In genomic region chr12:54018608-54018984, GRCh38 we compare ENCODE assay signal across 8 cellular contexts. TPM values are rescaled to one million over a fixed set of nuclear protein-coding genes. Genes with fewer than 3 reads are reported as not detected.
DNase-seq lines count a peak whose midpoint lies in the region; ATAC-seq and TF ChIP-seq lines count a peak whose summit lies in the region.

No MANE protein-coding gene starts in this region.

- H3K4me3 ChIP-seq in iPS-18a (ENCODE audit: low read length), result peak overlapping the region; percentile 11
- H3K4me3 ChIP-seq in tibial nerve, result peak overlapping the region; percentile 53 to 74 (median 62)

- no peak for TF ChIP-seq CTCF in tibial nerve (IDR thresholded peaks at IDR 0.05)

- H3K9ac ChIP-seq in iPS-18a (ENCODE audit: low read length), result no peak overlapping the region

- no peak overlapping the region for H3K27ac Mint-ChIP-seq in activated naive CD4-positive, alpha-beta T cell treated with anti-CD3 and anti-CD28 coated beads for 36 hours
- peak overlapping the region in 1 of 2 donors; percentile 25 for H3K27ac Mint-ChIP-seq in activated naive CD4-positive, alpha-beta T cell treated with anti-CD3 and anti-CD28 coated beads, Interleukin-2, amount 50 U/mL, for 72 hours

- 6 to 9% methylated on average over 19 to 20 of the region's 22 CpGs for WGBS in tibial nerve, 2 donors

- CTCF ChIA-PET in activated naive CD4-positive, alpha-beta T cell treated with anti-CD3 and anti-CD28 coated beads for 36 hours (lab: Charles Lee), result no interaction called here

- TF ChIP-seq EP300 in tibial nerve (IDR thresholded peaks at IDR 0.05), result no peak

- no peak for TF ChIP-seq POLR2A in tibial nerve (IDR thresholded peaks at IDR 0.05)

- no peak for DNase-seq in activated naive CD4-positive, alpha-beta T cell treated with anti-CD3 and anti-CD28 coated beads for 36 hours
- DNase-seq in activated naive CD4-positive, alpha-beta T cell treated with anti-CD3 and anti-CD28 coated beads, Interleukin-2, amount 50 U/mL, for 72 hours (ENCODE audit: low spot score in 2 of 2), result no peak
- peak; percentile 19 for DNase-seq in SHP77 treated with DMSO at 0.1 percent for 48 hours (lab: John Stamatoyannopoulos, UW)
- DNase-seq in tibial nerve (ENCODE audit: low spot score in 2 of 2), result peak in 1 of 2 donors; percentile 68
- no peak for DNase-seq in NCI-H187 (lab: John Stamatoyannopoulos, UW)
- DNase-seq in NCI-H446 treated with DMSO at 0.1 percent for 48 hours (lab: John Stamatoyannopoulos, UW), result no peak

- H3K27me3 ChIP-seq in iPS-18a (ENCODE audit: control insufficient read depth, insufficient read depth, low read length) (peaks cover 100% of the 10 kb centered on the region), tibial nerve (peaks cover 0 to 35% of the 10 kb centered on the region in 2 donors)

- peaks cover 26% of the 10 kb centered on the region for H3K4me1 Mint-ChIP-seq in activated naive CD4-positive, alpha-beta T cell treated with anti-CD3 and anti-CD28 coated beads for 36 hours (ENCODE audit: low read depth)

- peaks cover 78% of the 10 kb centered on the region for H3K27me3 Mint-ChIP-seq in activated naive CD4-positive, alpha-beta T cell treated with anti-CD3 and anti-CD28 coated beads for 36 hours (ENCODE audit: low read depth)

- H3K36me3 ChIP-seq in iPS-18a (ENCODE audit: control insufficient read depth, low read depth, low read length), result no peaks in the 10 kb centered on the region
- no peaks in the 10 kb centered on the region for H3K36me3 ChIP-seq in tibial nerve

- no peaks in the 10 kb centered on the region for H3K36me3 Mint-ChIP-seq in activated naive CD4-positive, alpha-beta T cell treated with anti-CD3 and anti-CD28 coated beads for 36 hours (ENCODE audit: low read depth)
- peaks cover 0 to 7% of the 10 kb centered on the region in 2 donors for H3K36me3 Mint-ChIP-seq in activated naive CD4-positive, alpha-beta T cell treated with anti-CD3 and anti-CD28 coated beads, Interleukin-2, amount 50 U/mL, for 72 hours

- H3K9me3 ChIP-seq in iPS-18a (ENCODE audit: control insufficient read depth, low read depth, low read length) (no peaks in the 10 kb centered on the region), tibial nerve (no peaks in the 10 kb centered on the region)

- no peak for ATAC-seq in activated naive CD4-positive, alpha-beta T cell treated with anti-CD3 and anti-CD28 coated beads, Interleukin-2, amount 50 U/mL, for 72 hours
- ATAC-seq in GM18907 (IDR thresholded peaks at IDR 0.05; ENCODE audit: unreplicated experiment), result no peak

- H3K4me1 ChIP-seq in iPS-18a (ENCODE audit: control insufficient read depth, low read depth, low read length) (peaks cover 4% of the 10 kb centered on the region), tibial nerve (peaks cover 0 to 82% (median 23%) of the 10 kb centered on the region in 4 donors)

- no peak overlapping the region for H3K27ac ChIP-seq in iPS-18a (ENCODE audit: low read length)
- H3K27ac ChIP-seq in tibial nerve, result peak overlapping the region; percentile 87 to 99 (median 96)

- no peaks in the 10 kb centered on the region for H3K9me3 Mint-ChIP-seq in activated naive CD4-positive, alpha-beta T cell treated with anti-CD3 and anti-CD28 coated beads for 36 hours
- no peaks in the 10 kb centered on the region for H3K9me3 Mint-ChIP-seq in activated naive CD4-positive, alpha-beta T cell treated with anti-CD3 and anti-CD28 coated beads, Interleukin-2, amount 50 U/mL, for 72 hours

- intact Hi-C loops in activated naive CD4-positive, alpha-beta T cell treated with anti-CD3 and anti-CD28 coated beads for 36 hours (cut with micrococcal nuclease), result loop anchor here (5.0 kb wide), 1 partner anchor 349 kb away; no protein-coding TSS in a partner anchor

- H3K4me3 Mint-ChIP-seq in activated naive CD4-positive, alpha-beta T cell treated with anti-CD3 and anti-CD28 coated beads for 36 hours, result peak overlapping the region; percentile 76

RNA-seq across cellular contexts. Expression of gene HOXC6, which starts 9.6 kb away (rescaled TPM):
- total RNA-seq in activated naive CD4-positive, alpha-beta T cell treated with anti-CD3 and anti-CD28 coated beads for 36 hours, result not detected
- total RNA-seq in activated naive CD4-positive, alpha-beta T cell treated with anti-CD3 and anti-CD28 coated beads, Interleukin-2, amount 50 U/mL, for 72 hours, result not detected
- 10 to 100 TPM in 1 of 4 donors, 1 to 10 TPM in 3; 3.6 to 17.3 (median 7.2) TPM for total RNA-seq in tibial nerve

RNA-seq across cellular contexts. Expression of gene HOXC8, which starts 9.8 kb away (rescaled TPM):
- not detected for total RNA-seq in activated naive CD4-positive, alpha-beta T cell treated with anti-CD3 and anti-CD28 coated beads for 36 hours
- not detected for total RNA-seq in activated naive CD4-positive, alpha-beta T cell treated with anti-CD3 and anti-CD28 coated beads, Interleukin-2, amount 50 U/mL, for 72 hours
- total RNA-seq in tibial nerve, result 1 to 10 TPM in 3 of 4 donors, under 1 TPM in 1; 0.98 to 2.3 (median 2.0) TPM

RNA-seq across cellular contexts. Expression of gene HOXC5, which starts 14.3 kb away (rescaled TPM):
- not detected for total RNA-seq in activated naive CD4-positive, alpha-beta T cell treated with anti-CD3 and anti-CD28 coated beads for 36 hours
- total RNA-seq in activated naive CD4-positive, alpha-beta T cell treated with anti-CD3 and anti-CD28 coated beads, Interleukin-2, amount 50 U/mL, for 72 hours, result not detected
- 1 to 10 TPM; 1.4 to 2.7 (median 1.7) TPM for total RNA-seq in tibial nerve

RNA-seq across cellular contexts. Expression of gene HOXC9, which starts 18.6 kb away (rescaled TPM):
- total RNA-seq in activated naive CD4-positive, alpha-beta T cell treated with anti-CD3 and anti-CD28 coated beads for 36 hours, result not detected
- total RNA-seq in activated naive CD4-positive, alpha-beta T cell treated with anti-CD3 and anti-CD28 coated beads, Interleukin-2, amount 50 U/mL, for 72 hours, result not detected
- total RNA-seq in tibial nerve, result 10 to 100 TPM in 1 of 4 donors, 1 to 10 TPM in 3; 4.4 to 10.5 (median 7.9) TPM

RNA-seq across cellular contexts. Expression of gene HOXC10, which starts 33.6 kb away (rescaled TPM):
- total RNA-seq in activated naive CD4-positive, alpha-beta T cell treated with anti-CD3 and anti-CD28 coated beads for 36 hours, result not detected
- not detected for total RNA-seq in activated naive CD4-positive, alpha-beta T cell treated with anti-CD3 and anti-CD28 coated beads, Interleukin-2, amount 50 U/mL, for 72 hours
- total RNA-seq in tibial nerve, result 1 to 10 TPM; 1.7 to 6.1 (median 2.5) TPM

Comparison
In these comparisons a context has a peak if more than half of its experiments do, and no peak if none do; other contexts are left out.
1. RNA of gene HOXC6, which starts 9.6 kb away (total RNA-seq): 3.6 to 17.3 TPM in tibial nerve; not detected in activated naive CD4-positive, alpha-beta T cell treated with anti-CD3 and anti-CD28 coated beads for 36 hours and not detected in activated naive CD4-positive, alpha-beta T cell treated with anti-CD3 and anti-CD28 coated beads, Interleukin-2, amount 50 U/mL, for 72 hours; every median in the first group is over 4 times any median in the second.